ENCODE assay signal across 12 cellular contexts in the genomic region with DNA sequence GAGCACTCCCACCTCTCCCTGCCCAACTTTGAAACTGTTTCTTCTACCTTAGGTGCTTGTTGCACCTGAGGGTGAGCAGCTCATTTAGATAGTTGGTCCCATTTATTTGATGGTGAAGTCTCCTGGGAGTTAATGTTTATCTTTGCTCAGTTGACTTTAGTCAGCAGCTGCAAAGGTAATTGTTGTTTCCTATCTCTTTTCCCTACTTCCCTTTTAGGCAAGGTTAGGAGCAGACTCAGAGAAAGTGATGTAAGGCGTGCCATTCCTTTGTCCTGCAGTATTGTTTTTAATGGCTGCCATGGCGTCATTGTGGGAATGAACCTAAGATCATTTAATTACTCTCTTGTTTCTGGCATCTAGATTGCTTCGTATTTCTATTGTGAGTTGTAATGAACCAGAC. TPM values are rescaled to one million over a fixed set of nuclear protein-coding genes. Genes with fewer than 3 reads are reported as not detected.
A peak's percentile ranks its signal among the peaks of the same experiment; 100 is the strongest.
DNase-seq lines count a peak whose midpoint lies in the region; ATAC-seq and TF ChIP-seq lines count a peak whose summit lies in the region.
"Had no signal": no experiment of that assay in that cellular context is flagged by ENCODE, and none has a peak within 500 bp of the region (broad histone marks: within the 10 kb centered on the region; RNA-seq: fewer than 3 reads in every experiment).

No MANE protein-coding gene starts in this region.

- peaks cover 9% of the 10 kb centered on the region; the same call in 1 of the 2 replicates for H4K20me1 ChIP-seq in GM23338 (replicated peaks; ENCODE audit: insufficient read depth)

- peak overlapping the region; percentile 23 for H3K27ac Mint-ChIP-seq in CD4-positive, alpha-beta T cell
- peak overlapping the region; percentile 89 for H3K27ac Mint-ChIP-seq in GM23338

- peaks cover 69% of the 10 kb centered on the region for H3K79me2 ChIP-seq in GM23338 (replicated peaks; ENCODE audit: insufficient read depth)

- no peaks in the 10 kb centered on the region for H3K27me3 ChIP-seq in CD4-positive, alpha-beta T cell (ENCODE audit: control insufficient read depth, insufficient read depth, low read length)
- H3K27me3 ChIP-seq in GM23338 (ENCODE audit: insufficient read depth) (no peaks in the 10 kb centered on the region), iPS-20b (ENCODE audit: insufficient read depth, low read length) (no peaks in the 10 kb centered on the region)

- H3K36me3 ChIP-seq in GM23338 (ENCODE audit: insufficient read depth) (peaks cover 8% of the 10 kb centered on the region; the same call in 1 of the 2 replicates), iPS-20b (ENCODE audit: insufficient read depth, low read depth, low read length) (peaks cover 20% of the 10 kb centered on the region)

- no peak for DNase-seq in CD4-positive, alpha-beta T cell
- DNase-seq in GM23338 (ENCODE audit: low spot score) (no peak), NCI-H345 treated with DMSO at 0.1 percent for 48 hours (lab: John Stamatoyannopoulos, UW; ENCODE audit: unreplicated experiment) (peak; percentile 50), GM03348 (ENCODE audit: low spot score) (no peak), NCI-H82 (lab: John Stamatoyannopoulos, UW) (no peak), cerebellar nuclear complex (lab: John Stamatoyannopoulos, UW) (no peak)
- DNase-seq: activated CD4-positive, alpha-beta T cell treated with anti-CD3 and anti-CD28 coated beads for 4 hours; activated gamma-delta T cell treated with Interleukin-2 at 50 U/mL for 16 hours; mammary epithelial cell; NCI-H187 had no signal

- H3K9ac ChIP-seq in iPS-20b (ENCODE audit: low read depth, low read length): peak overlapping the region; percentile 30; the same call in 1 of the 2 replicates

- H3K4me3 ChIP-seq in GM23338: no peak overlapping the region
- 0 out of 2 replicates have a peak overlapping the region, but pooled peaks have one; percentile 20 for H3K4me3 ChIP-seq in iPS-20b (ENCODE audit: low read length)

- H3K4me3 Mint-ChIP-seq in CD4-positive, alpha-beta T cell: no peak overlapping the region
- H3K4me3 Mint-ChIP-seq in GM23338: no peak overlapping the region; the same call in 2 of the 3 replicates

- TF ChIP-seq CTCF in CD4-positive, alpha-beta T cell (IDR thresholded peaks at IDR 0.05): no peak
- no peak for TF ChIP-seq CTCF in GM23338 (conservative IDR thresholded peaks at IDR 0.05; ENCODE audit: low read depth in 2 of 2)

- no peaks in the 10 kb centered on the region for H3K27me3 Mint-ChIP-seq in CD4-positive, alpha-beta T cell
- H3K27me3 Mint-ChIP-seq in GM23338 (ENCODE audit: insufficient read depth, low read depth, poor library complexity): no peaks in the 10 kb centered on the region

- no peak for ATAC-seq in CD4-positive, alpha-beta T cell (ENCODE audit: poor library complexity)
- ATAC-seq in GM23338 (no peak; the same call in 2 of the 3 replicates), GM18511 (IDR thresholded peaks at IDR 0.05; ENCODE audit: unreplicated experiment) (no peak)

- no peaks in the 10 kb centered on the region for H3F3A ChIP-seq in GM23338 (replicated peaks; ENCODE audit: low read depth)

- POLR2A ChIA-PET in CD4-positive, alpha-beta T cell (lab: Charles Lee): no interaction called here

- peaks cover 46% of the 10 kb centered on the region for H3K4me1 Mint-ChIP-seq in CD4-positive, alpha-beta T cell (ENCODE audit: low read depth)
- peaks cover 28% of the 10 kb centered on the region for H3K4me1 Mint-ChIP-seq in GM23338

- no peak overlapping the region for H2AFZ ChIP-seq in GM23338

- no peaks in the 10 kb centered on the region for H3K9me2 ChIP-seq in GM23338 (ENCODE audit: insufficient read depth)

- no peak overlapping the region for H3K27ac ChIP-seq in CD4-positive, alpha-beta T cell (ENCODE audit: low read depth, low read length)
- H3K27ac ChIP-seq in GM23338 (ENCODE audit: low read depth): 0 out of 2 replicates have a peak overlapping the region, but pooled peaks have one; percentile 15
- H3K27ac ChIP-seq in iPS-20b (ENCODE audit: low read length): peak overlapping the region; percentile 25

- CTCF ChIA-PET in CD4-positive, alpha-beta T cell (lab: Charles Lee): no interaction called here

- H3K36me3 Mint-ChIP-seq in CD4-positive, alpha-beta T cell (ENCODE audit: low read depth): peaks cover 42% of the 10 kb centered on the region
- H3K36me3 Mint-ChIP-seq in GM23338 (ENCODE audit: low read depth): peaks cover 16% of the 10 kb centered on the region; the same call in 2 of the 3 replicates

- H3K4me2 ChIP-seq in GM23338: no peak overlapping the region

- no peaks in the 10 kb centered on the region for H3K9me3 ChIP-seq in CD4-positive, alpha-beta T cell (ENCODE audit: control insufficient read depth, low read length)
- no peaks in the 10 kb centered on the region for H3K9me3 ChIP-seq in iPS-20b (ENCODE audit: insufficient read depth, low read depth, low read length)

- no peaks in the 10 kb centered on the region for H3K9me3 Mint-ChIP-seq in CD4-positive, alpha-beta T cell
- H3K9me3 Mint-ChIP-seq in GM23338: no peaks in the 10 kb centered on the region

- intact Hi-C loops in CD4-positive, alpha-beta T cell (cut with DNase I, micrococcal nuclease): no loop called here

- H3K4me1 ChIP-seq in GM23338 (ENCODE audit: insufficient read depth) (peaks cover 19% of the 10 kb centered on the region), iPS-20b (ENCODE audit: insufficient read depth, low read length) (peaks cover 19% of the 10 kb centered on the region)

TF ChIP-seq in GM23338, 12 proteins besides CTCF, POLR2A, EP300 and RAD21:
- no peak for TF ChIP-seq POLR2AphosphoS5 (IDR thresholded peaks at IDR 0.05; ENCODE audit: low read depth)
- TF ChIP-seq CREB1 (CRISPR knock-in tag; IDR thresholded peaks at IDR 0.05; ENCODE audit: low read depth): no peak
- no peak for TF ChIP-seq EZH2 (IDR thresholded peaks at IDR 0.05; ENCODE audit: low read depth, unreplicated experiment)
- no peak for TF ChIP-seq ZNF462 (CRISPR knock-in tag; IDR thresholded peaks at IDR 0.05)
TF ChIP-seq in GM23338: peak in this region for 0.

RNA-seq across cellular contexts. Expression of gene AKAP11, which starts 11.6 kb away (rescaled TPM):
- 10 to 100 TPM; 18.0 to 18.4 TPM for total RNA-seq in CD4-positive, alpha-beta T cell
- 20.7 and 21.6 TPM in 2 replicates for total RNA-seq in GM23338 (2014; rRNA removed; shearing (Covaris generic))
- polyA plus RNA-seq in GM23338 (2016; fragmentation: Nextera tagmentation; extraction: Ambion mirVana): 4.2 and 4.3 TPM in 2 replicates
